20 cellular contexts compared by ENCODE assay signal in genomic region chr4:107870916-107871786, GRCh38. TPM values are rescaled to one million over a fixed set of nuclear protein-coding genes. Genes with fewer than 3 reads are reported as not detected.
DNase-seq lines count a peak whose midpoint lies in the region; ATAC-seq and TF ChIP-seq lines count a peak whose summit lies in the region.
"Had no signal": no experiment of that assay in that cellular context is flagged by ENCODE, and none has a peak within 500 bp of the region (broad histone marks: within the 10 kb centered on the region; RNA-seq: fewer than 3 reads in every experiment).

No MANE protein-coding gene starts in this region.

- intact Hi-C loops in activated CD4-positive, alpha-beta T cell treated with anti-CD3 and anti-CD28 coated beads, Interleukin-2, amount 10 ng/mL, durations not matched to agents 24 days and 14 days (cut with micrococcal nuclease), result no loop called here
- intact Hi-C loops in left lung (cut with DNase I), result no loop called here

- H3K27ac Mint-ChIP-seq in activated CD4-positive, alpha-beta T cell treated with anti-CD3 and anti-CD28 coated beads, Interleukin-2, amount 10 ng/mL, durations not matched to agents 24 days and 14 days, result no peak overlapping the region
- H3K27ac Mint-ChIP-seq: CD4-positive, alpha-beta T cell; immature natural killer cell had no signal

- H3K4me1 Mint-ChIP-seq in activated CD4-positive, alpha-beta T cell treated with anti-CD3 and anti-CD28 coated beads, Interleukin-2, amount 10 ng/mL, durations not matched to agents 24 days and 14 days, result no peaks in the 10 kb centered on the region

- ATAC-seq in left lung, result peak; percentile 82
- ATAC-seq: GM12878, HCT116 had no signal

- H3K27ac ChIP-seq in left lung, result no peak overlapping the region
- H3K27ac ChIP-seq in tibial nerve, result peak overlapping the region in 3 of 4 donors; percentile 13 to 70 (median 15)
- no peak overlapping the region for H3K27ac ChIP-seq in Peyer's patch
- H3K27ac ChIP-seq: parathyroid adenoma, RWPE1 had no signal

- no peaks in the 10 kb centered on the region for H3K36me3 ChIP-seq in left lung
- no peaks in the 10 kb centered on the region for H3K36me3 ChIP-seq in tibial nerve
- H3K36me3 ChIP-seq in Peyer's patch, result no peaks in the 10 kb centered on the region

- TF ChIP-seq EP300 in tibial nerve (IDR thresholded peaks at IDR 0.05), result no peak

- H3K4me1 ChIP-seq in left lung (peaks cover 0 to 11% of the 10 kb centered on the region in 2 donors), tibial nerve (peaks cover 0 to 39% (median 0%) of the 10 kb centered on the region in 4 donors), Peyer's patch (no peaks in the 10 kb centered on the region)
- H3K4me1 ChIP-seq: parathyroid adenoma had no signal

- H3K27me3 ChIP-seq in left lung (no peaks in the 10 kb centered on the region), tibial nerve (no peaks in the 10 kb centered on the region), Peyer's patch (no peaks in the 10 kb centered on the region)

- H3K9me3 Mint-ChIP-seq in activated CD4-positive, alpha-beta T cell treated with anti-CD3 and anti-CD28 coated beads, Interleukin-2, amount 10 ng/mL, durations not matched to agents 24 days and 14 days, result no peaks in the 10 kb centered on the region
- H3K9me3 Mint-ChIP-seq: CD4-positive, alpha-beta T cell; immature natural killer cell had no signal

- no peaks in the 10 kb centered on the region for H3K36me3 Mint-ChIP-seq in activated CD4-positive, alpha-beta T cell treated with anti-CD3 and anti-CD28 coated beads, Interleukin-2, amount 10 ng/mL, durations not matched to agents 24 days and 14 days (ENCODE audit: low read depth)
- H3K36me3 Mint-ChIP-seq: immature natural killer cell had no signal

- 45 to 49% methylated on average over 8 of the region's 8 CpGs for WGBS in tibial nerve, 2 donors

- no peak overlapping the region for H3K4me3 Mint-ChIP-seq in activated CD4-positive, alpha-beta T cell treated with anti-CD3 and anti-CD28 coated beads, Interleukin-2, amount 10 ng/mL, durations not matched to agents 24 days and 14 days
- H3K4me3 Mint-ChIP-seq: CD4-positive, alpha-beta T cell; immature natural killer cell had no signal

- H3K9me3 ChIP-seq in left lung (no peaks in the 10 kb centered on the region), tibial nerve (no peaks in the 10 kb centered on the region), Peyer's patch (no peaks in the 10 kb centered on the region)

- no peak for TF ChIP-seq POLR2A in tibial nerve (IDR thresholded peaks at IDR 0.05)
- no peak for TF ChIP-seq POLR2A in Peyer's patch (IDR thresholded peaks at IDR 0.05)

- TF ChIP-seq CTCF in choroid plexus epithelial cell (conservative IDR thresholded peaks at IDR 0.05; ENCODE audit: low read depth, low read length), result no peak
- no peak for TF ChIP-seq CTCF in left lung (IDR thresholded peaks at IDR 0.05)
- TF ChIP-seq CTCF in tibial nerve (IDR thresholded peaks at IDR 0.05), result no peak
- TF ChIP-seq CTCF in Peyer's patch (IDR thresholded peaks at IDR 0.05), result no peak

- DNase-seq in activated CD4-positive, alpha-beta T cell treated with anti-CD3 and anti-CD28 coated beads, Interleukin-2, amount 10 ng/mL, durations not matched to agents 24 days and 14 days, result peak; percentile 8
- no peak for DNase-seq in activated CD4-positive, alpha-beta T cell treated with anti-CD3 and anti-CD28 coated beads for 1 hour
- DNase-seq in choroid plexus epithelial cell (ENCODE audit: low read depth) (peak; percentile 46), left lung (no peak), tibial nerve (ENCODE audit: low spot score in 2 of 2) (no peak), Peyer's patch (no peak)
- DNase-seq in activated CD4-positive, alpha-beta T cell treated with anti-CD3 and anti-CD28 coated beads, Interleukin-2, amount 50 U/mL, for 4 hours, result no peak
- DNase-seq in activated CD4-positive, alpha-beta T cell treated with anti-CD3 and anti-CD28 coated beads, Interleukin-2, amount 50 U/mL, for 1 hour, result no peak
- DNase-seq: activated naive CD4-positive, alpha-beta T cell treated with anti-CD3 and anti-CD28 coated beads, Interleukin-2, amount 50 U/mL, for 16 hours; CD4-positive, alpha-beta T cell; central memory CD4-positive, alpha-beta T cell; EL; immature natural killer cell; NCI-H82; substantia nigra; T-helper 1 cell had no signal

- H3K27me3 Mint-ChIP-seq in activated CD4-positive, alpha-beta T cell treated with anti-CD3 and anti-CD28 coated beads, Interleukin-2, amount 10 ng/mL, durations not matched to agents 24 days and 14 days, result peaks cover 4% of the 10 kb centered on the region
- H3K27me3 Mint-ChIP-seq: CD4-positive, alpha-beta T cell had no signal

- H3K4me3 ChIP-seq in choroid plexus epithelial cell (ENCODE audit: low read depth, low read length) (peak overlapping the region; percentile 38), left lung (no peak overlapping the region), tibial nerve (peak overlapping the region in 2 of 4 donors; percentile 16 to 35), Peyer's patch (no peak overlapping the region)
- H3K4me3 ChIP-seq: GM12878 had no signal

RNA-seq across cellular contexts. Expression of gene SGMS2, which starts 46.4 kb away (rescaled TPM):
- 0.72 and 0.80 TPM in 2 replicates for total RNA-seq in activated CD4-positive, alpha-beta T cell treated with anti-CD3 and anti-CD28 coated beads, Interleukin-2, amount 10 ng/mL, durations not matched to agents 24 days and 14 days
- total RNA-seq in left lung (100 to 1,000 TPM in 1 of 2 donors, 10 to 100 TPM in 1; 88.8 to 106 TPM), tibial nerve (100 to 1,000 TPM in 2 of 4 donors, 10 to 100 TPM in 2; 76.6 to 179 (median 127) TPM), Peyer's patch (100 to 1,000 TPM in 3 of 4 donors, 10 to 100 TPM in 1; 40.4 to 350 (median 254) TPM)

Comparison
In these comparisons a context has a peak if more than half of its experiments do, and no peak if none do; other contexts are left out.
1. DNase-seq: peak in activated CD4-positive, alpha-beta T cell treated with anti-CD3 and anti-CD28 coated beads, Interleukin-2, amount 10 ng/mL, durations not matched to agents 24 days and 14 days (single experiment) and choroid plexus epithelial cell (single experiment); none in activated CD4-positive, alpha-beta T cell treated with anti-CD3 and anti-CD28 coated beads for 1 hour (single experiment), left lung (0 of 2), tibial nerve (0 of 2), Peyer's patch (0 of 3), activated CD4-positive, alpha-beta T cell treated with anti-CD3 and anti-CD28 coated beads, Interleukin-2, amount 50 U/mL, for 4 hours (0 of 2) and activated CD4-positive, alpha-beta T cell treated with anti-CD3 and anti-CD28 coated beads, Interleukin-2, amount 50 U/mL, for 1 hour (single experiment).
2. H3K27ac ChIP-seq: peak in tibial nerve (3 of 4); none in left lung (0 of 2) and Peyer's patch (0 of 4).
3. RNA of gene SGMS2, which starts 46.4 kb away (total RNA-seq): 40.4 to 350 TPM in Peyer's patch, 76.6 to 179 TPM in tibial nerve and 88.8 to 106 TPM in left lung; 0.72 to 0.80 TPM in activated CD4-positive, alpha-beta T cell treated with anti-CD3 and anti-CD28 coated beads, Interleukin-2, amount 10 ng/mL, durations not matched to agents 24 days and 14 days; every median in the first group is over 10 times any median in the second.